Comparison of ENCODE assay signal across 19 cellular contexts in genomic region chr14:97410667-97411286, GRCh38.
DNase-seq lines count a peak whose midpoint lies in the region; ATAC-seq and TF ChIP-seq lines count a peak whose summit lies in the region.
"Had no signal": no experiment of that assay in that cellular context is flagged by ENCODE, and none has a peak within 500 bp of the region (broad histone marks: within the 10 kb centered on the region; RNA-seq: fewer than 3 reads in every experiment).

No MANE protein-coding gene starts in this region.

- no peaks in the 10 kb centered on the region for H3K79me2 ChIP-seq in GM23338 (replicated peaks; ENCODE audit: insufficient read depth)

- H3K4me3 Mint-ChIP-seq in GM23338, result no peak overlapping the region
- H3K4me3 Mint-ChIP-seq: activated CD4-positive, alpha-beta memory T cell treated with anti-CD3 and anti-CD28 coated beads, Interleukin-2, amount 10 ng/mL, durations not matched to agents 7 days and 5 days had no signal

- ATAC-seq in GM23338 (peak; percentile 14; the same call in 2 of the 3 replicates), GM18520 (IDR thresholded peaks at IDR 0.05; ENCODE audit: unreplicated experiment) (no peak), GM18873 (IDR thresholded peaks at IDR 0.05; ENCODE audit: low FRiP score, unreplicated experiment) (no peak)
- ATAC-seq: gastrocnemius medialis had no signal

- H3F3A ChIP-seq in GM23338 (replicated peaks; ENCODE audit: low read depth), result peaks cover 13% of the 10 kb centered on the region; the same call in 1 of the 2 replicates

- no peaks in the 10 kb centered on the region for H3K36me3 Mint-ChIP-seq in GM23338 (ENCODE audit: low read depth)

- no peak overlapping the region for H3K27ac Mint-ChIP-seq in GM23338

- no peaks in the 10 kb centered on the region for H3K9me2 ChIP-seq in GM23338 (ENCODE audit: insufficient read depth)

- no peaks in the 10 kb centered on the region for H3K36me3 ChIP-seq in GM23338 (ENCODE audit: insufficient read depth)
- H3K36me3 ChIP-seq: BLaER1, gastrocnemius medialis, left ventricle myocardium inferior, Peyer's patch had no signal

- peaks cover 41% of the 10 kb centered on the region; the same call in 2 of the 3 replicates for H3K4me1 Mint-ChIP-seq in GM23338

- TF ChIP-seq CTCF in 22Rv1 (IDR thresholded peaks at IDR 0.05), result peak; percentile 15; the same call in 1 of the 2 replicates
- TF ChIP-seq CTCF in GM23338 (conservative IDR thresholded peaks at IDR 0.05; ENCODE audit: low read depth in 2 of 2), result 0 out of 4 replicates have a peak, but pooled peaks of 1 of the 2 experiments have one; percentile 14

- H3K27me3 Mint-ChIP-seq in GM23338 (ENCODE audit: insufficient read depth, low read depth, poor library complexity), result peaks cover 2% of the 10 kb centered on the region
- H3K27me3 Mint-ChIP-seq: activated CD4-positive, alpha-beta memory T cell treated with anti-CD3 and anti-CD28 coated beads, Interleukin-2, amount 10 ng/mL, durations not matched to agents 7 days and 5 days had no signal

- DNase-seq in GM23338 (ENCODE audit: low spot score) (peak; percentile 36), astrocyte of the hippocampus (ENCODE audit: low read depth, low spot score) (peak; percentile 15), inferior parietal cortex (ENCODE audit: extremely low spot score) (peak; percentile 30), NCI-H146 (lab: John Stamatoyannopoulos, UW) (no peak)
- DNase-seq in NK-92 treated with Interleukin-12 subunit alpha and Interleukin-12 subunit beta, amount 100 ng/mL, for 24 hours (lab: John Stamatoyannopoulos, UW), result no peak
- DNase-seq: activated CD4-positive, alpha-beta memory T cell treated with anti-CD3 and anti-CD28 coated beads, Interleukin-2, amount 10 ng/mL, durations not matched to agents 7 days and 5 days; activated CD4-positive, CD25-positive, alpha-beta regulatory T cell; activated T-cell treated with anti-CD3 and anti-CD28 coated beads for 4 hours; central memory CD4-positive, alpha-beta T cell; gastrocnemius medialis; KG1; left ventricle myocardium inferior; NCI-H2171 treated with DMSO at 0.1 percent for 48 hours; Peyer's patch; stimulated activated CD4-positive, alpha-beta T cell treated with anti-CD3 and anti-CD28 coated beads, Interleukin-4, amount 100 ng/mL, for 4 hours had no signal

- H4K20me1 ChIP-seq in GM23338 (replicated peaks; ENCODE audit: insufficient read depth), result no peaks in the 10 kb centered on the region
- H4K20me1 ChIP-seq: BLaER1 had no signal

- H3K9me3 Mint-ChIP-seq in GM23338, result no peaks in the 10 kb centered on the region
- H3K9me3 Mint-ChIP-seq: activated CD4-positive, alpha-beta memory T cell treated with anti-CD3 and anti-CD28 coated beads, Interleukin-2, amount 10 ng/mL, durations not matched to agents 7 days and 5 days had no signal

- peaks cover 18% of the 10 kb centered on the region; the same call in 1 of the 2 replicates for H3K27me3 ChIP-seq in GM23338 (ENCODE audit: insufficient read depth)
- H3K27me3 ChIP-seq: BLaER1 had no signal

- H3K27ac ChIP-seq in 22Rv1, result no peak overlapping the region
- H3K27ac ChIP-seq in GM23338 (ENCODE audit: low read depth), result no peak overlapping the region
- H3K27ac ChIP-seq: BLaER1, gastrocnemius medialis, left ventricle myocardium inferior, Peyer's patch had no signal

- no peak overlapping the region for H2AFZ ChIP-seq in GM23338

- peak overlapping the region; percentile 52 for H3K4me3 ChIP-seq in GM23338
- H3K4me3 ChIP-seq: BLaER1, gastrocnemius medialis, left ventricle myocardium inferior, Peyer's patch had no signal

- H3K4me1 ChIP-seq in GM23338 (ENCODE audit: insufficient read depth), result peaks cover 66% of the 10 kb centered on the region
- H3K4me1 ChIP-seq: BLaER1 had no signal

- peak overlapping the region; percentile 80 for H3K4me2 ChIP-seq in GM23338
- H3K4me2 ChIP-seq: BLaER1 had no signal

TF ChIP-seq in GM23338, 12 proteins besides CTCF, POLR2A, EP300 and RAD21 (continues in another document):
- TF ChIP-seq ZNF114 (CRISPR knock-in tag; IDR thresholded peaks at IDR 0.05), result no peak
- no peak for TF ChIP-seq NANOG (IDR thresholded peaks at IDR 0.05; ENCODE audit: borderline replicate concordance)
- TF ChIP-seq JUNB (IDR thresholded peaks at IDR 0.05; ENCODE audit: unreplicated experiment), result no peak
- no peak for TF ChIP-seq STAT1 (IDR thresholded peaks at IDR 0.05; ENCODE audit: unreplicated experiment)
- no peak for TF ChIP-seq POLR2AphosphoS5 (IDR thresholded peaks at IDR 0.05; ENCODE audit: low read depth)
- no peak for TF ChIP-seq ZNF331 (CRISPR knock-in tag; IDR thresholded peaks at IDR 0.05; ENCODE audit: low read depth)
- TF ChIP-seq EZH2phosphoT487 (IDR thresholded peaks at IDR 0.05; ENCODE audit: unreplicated experiment), result no peak
- TF ChIP-seq, protein P1, sequence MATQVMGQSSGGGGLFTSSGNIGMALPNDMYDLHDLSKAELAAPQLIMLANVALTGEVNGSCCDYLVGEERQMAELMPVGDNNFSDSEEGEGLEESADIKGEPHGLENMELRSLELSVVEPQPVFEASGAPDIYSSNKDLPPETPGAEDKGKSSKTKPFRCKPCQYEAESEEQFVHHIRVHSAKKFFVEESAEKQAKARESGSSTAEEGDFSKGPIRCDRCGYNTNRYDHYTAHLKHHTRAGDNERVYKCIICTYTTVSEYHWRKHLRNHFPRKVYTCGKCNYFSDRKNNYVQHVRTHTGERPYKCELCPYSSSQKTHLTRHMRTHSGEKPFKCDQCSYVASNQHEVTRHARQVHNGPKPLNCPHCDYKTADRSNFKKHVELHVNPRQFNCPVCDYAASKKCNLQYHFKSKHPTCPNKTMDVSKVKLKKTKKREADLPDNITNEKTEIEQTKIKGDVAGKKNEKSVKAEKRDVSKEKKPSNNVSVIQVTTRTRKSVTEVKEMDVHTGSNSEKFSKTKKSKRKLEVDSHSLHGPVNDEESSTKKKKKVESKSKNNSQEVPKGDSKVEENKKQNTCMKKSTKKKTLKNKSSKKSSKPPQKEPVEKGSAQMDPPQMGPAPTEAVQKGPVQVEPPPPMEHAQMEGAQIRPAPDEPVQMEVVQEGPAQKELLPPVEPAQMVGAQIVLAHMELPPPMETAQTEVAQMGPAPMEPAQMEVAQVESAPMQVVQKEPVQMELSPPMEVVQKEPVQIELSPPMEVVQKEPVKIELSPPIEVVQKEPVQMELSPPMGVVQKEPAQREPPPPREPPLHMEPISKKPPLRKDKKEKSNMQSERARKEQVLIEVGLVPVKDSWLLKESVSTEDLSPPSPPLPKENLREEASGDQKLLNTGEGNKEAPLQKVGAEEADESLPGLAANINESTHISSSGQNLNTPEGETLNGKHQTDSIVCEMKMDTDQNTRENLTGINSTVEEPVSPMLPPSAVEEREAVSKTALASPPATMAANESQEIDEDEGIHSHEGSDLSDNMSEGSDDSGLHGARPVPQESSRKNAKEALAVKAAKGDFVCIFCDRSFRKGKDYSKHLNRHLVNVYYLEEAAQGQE (IDR thresholded peaks at IDR 0.05; ENCODE audit: unreplicated experiment), result no peak
- no peak for TF ChIP-seq EZH2 (IDR thresholded peaks at IDR 0.05; ENCODE audit: low read depth, unreplicated experiment)

Comparison
In these comparisons a context has a peak if more than half of its experiments do, and no peak if none do; other contexts are left out.
1. DNase-seq: peak in GM23338 (single experiment), astrocyte of the hippocampus (single experiment) and inferior parietal cortex (single experiment); none in NK-92 treated with Interleukin-12 subunit alpha and Interleukin-12 subunit beta, amount 100 ng/mL, for 24 hours (single experiment) and NCI-H146 (single experiment).